Comparison of ENCODE assay signal across 10 cellular contexts in genomic region chr6:49327575-49327974, GRCh38.
"Had no signal": no experiment of that assay in that cellular context is flagged by ENCODE, and none has a peak within 500 bp of the region (broad histone marks: within the 10 kb centered on the region; RNA-seq: fewer than 3 reads in every experiment).

No MANE protein-coding gene starts in this region.

- H3K36me3 ChIP-seq: breast epithelium, transverse colon had no signal

- H3K4me3 Mint-ChIP-seq: activated B cell treated with CpG ODN at 0.5 μM for 24 hours; activated CD4-positive, alpha-beta T cell treated with anti-CD3 and anti-CD28 coated beads, Interleukin-2, amount 10 ng/mL, durations not matched to agents 24 days and 14 days; memory B cell; stimulated activated effector memory CD8-positive, alpha-beta T cell treated with anti-CD3 and anti-CD28 coated beads, Interleukin-12 subunit alpha, Interleukin-12 subunit beta, amount 100 ng/mL, for 72 hours had no signal

- H3K4me1 Mint-ChIP-seq: activated B cell treated with CpG ODN at 0.5 μM for 24 hours; activated CD4-positive, alpha-beta T cell treated with anti-CD3 and anti-CD28 coated beads, Interleukin-2, amount 10 ng/mL, durations not matched to agents 24 days and 14 days; memory B cell; stimulated activated effector memory CD8-positive, alpha-beta T cell treated with anti-CD3 and anti-CD28 coated beads, Interleukin-12 subunit alpha, Interleukin-12 subunit beta, amount 100 ng/mL, for 72 hours had no signal

- H3K36me3 Mint-ChIP-seq: activated naive CD4-positive, alpha-beta T cell treated with anti-CD3 and anti-CD28 coated beads, Interleukin-2, amount 50 U/mL, for 72 hours; memory B cell; stimulated activated effector memory CD8-positive, alpha-beta T cell treated with anti-CD3 and anti-CD28 coated beads, Interleukin-12 subunit alpha, Interleukin-12 subunit beta, amount 100 ng/mL, for 72 hours had no signal

- H3K9me3 ChIP-seq: breast epithelium, transverse colon had no signal

- H3K4me1 ChIP-seq: breast epithelium, parathyroid adenoma, transverse colon had no signal

- H3K9ac ChIP-seq: parathyroid adenoma had no signal

- H3K4me3 ChIP-seq: breast epithelium, transverse colon had no signal

- H3K27ac ChIP-seq: breast epithelium, parathyroid adenoma, transverse colon had no signal

- H3K27me3 Mint-ChIP-seq: activated B cell treated with CpG ODN at 0.5 μM for 24 hours; activated CD4-positive, alpha-beta T cell treated with anti-CD3 and anti-CD28 coated beads, Interleukin-2, amount 10 ng/mL, durations not matched to agents 24 days and 14 days; memory B cell had no signal

- H3K27me3 ChIP-seq: breast epithelium, transverse colon had no signal

- DNase-seq: activated B cell treated with CpG ODN at 0.5 μM for 24 hours; activated CD4-positive, alpha-beta T cell treated with anti-CD3 and anti-CD28 coated beads, Interleukin-2, amount 10 ng/mL, durations not matched to agents 24 days and 14 days; activated effector memory CD4-positive, alpha-beta T cell treated with anti-CD3 and anti-CD28 coated beads, Interleukin-2, amount 50 U/mL, for 16 hours; activated T-cell treated with anti-CD3 and anti-CD28 coated beads, Interleukin-2, amount 50 U/mL, for 1 hour; transverse colon had no signal

- H2AFZ ChIP-seq: parathyroid adenoma had no signal

- H3K27ac Mint-ChIP-seq: activated B cell treated with CpG ODN at 0.5 μM for 24 hours; activated CD4-positive, alpha-beta T cell treated with anti-CD3 and anti-CD28 coated beads, Interleukin-2, amount 10 ng/mL, durations not matched to agents 24 days and 14 days; activated naive CD4-positive, alpha-beta T cell treated with anti-CD3 and anti-CD28 coated beads, Interleukin-2, amount 50 U/mL, for 72 hours; memory B cell; stimulated activated effector memory CD8-positive, alpha-beta T cell treated with anti-CD3 and anti-CD28 coated beads, Interleukin-12 subunit alpha, Interleukin-12 subunit beta, amount 100 ng/mL, for 72 hours had no signal

- H3K79me2 ChIP-seq: parathyroid adenoma had no signal

- H3K9me3 Mint-ChIP-seq: activated CD4-positive, alpha-beta T cell treated with anti-CD3 and anti-CD28 coated beads, Interleukin-2, amount 10 ng/mL, durations not matched to agents 24 days and 14 days had no signal
